14 cellular contexts compared by ENCODE assay signal in genomic region chr14:72270341-72270740, GRCh38.
DNase-seq lines count a peak whose midpoint lies in the region; FAIRE-seq and TF ChIP-seq lines count a peak whose summit lies in the region.
"Had no signal": no experiment of that assay in that cellular context is flagged by ENCODE, and none has a peak within 500 bp of the region (broad histone marks: within the 10 kb centered on the region; RNA-seq: fewer than 3 reads in every experiment).

No MANE protein-coding gene starts in this region.

- no peak for FAIRE-seq in urothelium cell line (lab: Jason Lieb, UNC)
- FAIRE-seq: G401.6, GM12892 had no signal

- no peaks in the 10 kb centered on the region for H3K36me3 Mint-ChIP-seq in nephron progenitor cell (ENCODE audit: low read depth)
- H3K36me3 Mint-ChIP-seq: CD4-positive, CD25-positive, alpha-beta regulatory T cell had no signal

- DNase-seq in SW480 (ENCODE audit: low spot score) (peak; percentile 32), cerebellar cortex (ENCODE audit: low spot score) (peak; percentile 4), nephron progenitor cell (no peak), GM03348 (ENCODE audit: low spot score) (no peak), NCI-H2081 (lab: John Stamatoyannopoulos, UW) (no peak), urothelium cell line (ENCODE audit: low spot score) (no peak)
- DNase-seq: AML-193; CD4-positive, CD25-positive, alpha-beta regulatory T cell; DMS79; GOT3; H9; IMR-90 had no signal

- H3K27ac Mint-ChIP-seq in nephron progenitor cell, result peak overlapping the region; percentile 71
- H3K27ac Mint-ChIP-seq: H9 had no signal

- H3K4me3 Mint-ChIP-seq in nephron progenitor cell, result no peak overlapping the region
- H3K4me3 Mint-ChIP-seq: CD4-positive, CD25-positive, alpha-beta regulatory T cell; H9 had no signal

- H3K9me3 Mint-ChIP-seq in nephron progenitor cell, result peaks cover 12% of the 10 kb centered on the region

- TF ChIP-seq CTCF in nephron progenitor cell (IDR thresholded peaks at IDR 0.05), result no peak

- H3K27me3 Mint-ChIP-seq in nephron progenitor cell (ENCODE audit: low read depth, poor library complexity), result peaks cover 2% of the 10 kb centered on the region
- H3K27me3 Mint-ChIP-seq: CD4-positive, CD25-positive, alpha-beta regulatory T cell had no signal

- H3K4me1 Mint-ChIP-seq in nephron progenitor cell, result peaks cover 4% of the 10 kb centered on the region
- H3K4me1 Mint-ChIP-seq: CD4-positive, CD25-positive, alpha-beta regulatory T cell had no signal

Comparison
In these comparisons a context has a peak if more than half of its experiments do, and no peak if none do; other contexts are left out.
1. DNase-seq: peak in SW480 (single experiment) and cerebellar cortex (single experiment); none in nephron progenitor cell (single experiment), GM03348 (single experiment), NCI-H2081 (0 of 2) and urothelium cell line (single experiment).